ENCODE assay signal across 28 cellular contexts in the genomic region with DNA sequence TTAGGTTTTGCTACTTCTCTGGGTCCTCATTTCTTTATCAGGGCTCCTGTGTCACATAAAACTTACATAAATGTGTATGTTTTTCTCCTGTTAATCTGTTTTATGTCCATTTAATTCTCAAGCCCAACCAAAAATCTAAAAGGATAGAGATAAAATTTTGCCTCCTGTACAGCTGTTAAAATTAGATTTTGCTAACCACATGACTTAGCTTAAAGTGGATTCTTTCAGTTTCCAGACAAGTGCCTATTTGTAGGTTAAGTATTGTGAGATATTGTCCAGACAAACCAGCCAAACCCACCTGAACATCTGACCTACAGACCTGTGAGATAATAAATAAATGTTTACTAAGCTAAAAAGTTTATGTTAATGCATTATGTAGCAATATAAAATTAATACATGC.
"Had no signal": no experiment of that assay in that cellular context is flagged by ENCODE, and none has a peak within 500 bp of the region (broad histone marks: within the 10 kb centered on the region; RNA-seq: fewer than 3 reads in every experiment).

No MANE protein-coding gene starts in this region.

- H3K27ac ChIP-seq: left ventricle myocardium inferior, neural progenitor cell, neutrophil, ovary, skin epidermis, stomach, testis, tibial artery, upper lobe of right lung had no signal

- H3K4me1 ChIP-seq: left ventricle myocardium inferior, neural progenitor cell, stomach, testis, tibial artery, upper lobe of right lung had no signal

- H3K9me3 ChIP-seq: neutrophil, ovary, stomach, testis, tibial artery, upper lobe of right lung had no signal

- FAIRE-seq: islet of Langerhans, kidney, urothelium cell line had no signal

- H3K4me3 ChIP-seq: left ventricle myocardium inferior, lung, neural progenitor cell, ovary, skin epidermis, stomach, testis, tibial artery, upper lobe of right lung had no signal

- DNase-seq: hypothalamus; immature natural killer cell; kidney; left ventricle myocardium inferior; mesendoderm; naive B cell; natural killer cell; nephron progenitor cell; ovary; right cardiac atrium; stimulated activated CD4-positive, alpha-beta T cell treated with anti-CD3 and anti-CD28 coated beads, Interleukin-12 subunit alpha, Interleukin-12 subunit beta, amount 100 ng/mL, for 4 hours; stimulated activated CD4-positive, alpha-beta T cell treated with anti-CD3 and anti-CD28 coated beads, Interleukin-15, amount 100 ng/mL, for 24 hours; stimulated activated CD4-positive, alpha-beta T cell treated with anti-CD3 and anti-CD28 coated beads, Interleukin-2, amount 100 ng/mL, for 24 hours; stimulated activated CD4-positive, alpha-beta T cell treated with anti-CD3 and anti-CD28 coated beads, Interleukin-4, amount 100 ng/mL, for 1 hour; stimulated activated naive B cell treated with anti-CD40 and anti-IgM and Interleukin-4, amounts not matched to agents 10 μg/mL and 1 μg/mL and 100 μg/mL, for 72 hours; stimulated activated naive CD8-positive, alpha-beta T cell treated with anti-CD3 and anti-CD28 coated beads, Interleukin-15, Interleukin-2, amounts not matched to agents 100 U/mL and 50 U/mL, for 24 hours; stomach; testis; tibial artery; trophoblast cell; upper lobe of right lung had no signal

- H3K36me3 ChIP-seq: left ventricle myocardium inferior, neural progenitor cell, neutrophil, ovary, stomach, tibial artery, upper lobe of right lung had no signal

- H3K4me2 ChIP-seq: neural progenitor cell had no signal

- ATAC-seq: natural killer cell; right cardiac atrium; sciatic nerve; stimulated activated naive B cell treated with anti-CD40 and anti-IgM and Interleukin-4, amounts not matched to agents 10 μg/mL and 1 μg/mL and 100 μg/mL, for 72 hours; stimulated activated naive CD8-positive, alpha-beta T cell treated with anti-CD3 and anti-CD28 coated beads, Interleukin-15, Interleukin-2, amounts not matched to agents 100 U/mL and 50 U/mL, for 24 hours; upper lobe of right lung had no signal

- H3K9ac ChIP-seq: neural progenitor cell had no signal

- H2AFZ ChIP-seq: neural progenitor cell had no signal

- H3K27me3 ChIP-seq: neural progenitor cell, neutrophil, ovary, stomach, testis, tibial artery, upper lobe of right lung had no signal
